Comparison of ENCODE assay signal across 1 cellular context in the genomic region with DNA sequence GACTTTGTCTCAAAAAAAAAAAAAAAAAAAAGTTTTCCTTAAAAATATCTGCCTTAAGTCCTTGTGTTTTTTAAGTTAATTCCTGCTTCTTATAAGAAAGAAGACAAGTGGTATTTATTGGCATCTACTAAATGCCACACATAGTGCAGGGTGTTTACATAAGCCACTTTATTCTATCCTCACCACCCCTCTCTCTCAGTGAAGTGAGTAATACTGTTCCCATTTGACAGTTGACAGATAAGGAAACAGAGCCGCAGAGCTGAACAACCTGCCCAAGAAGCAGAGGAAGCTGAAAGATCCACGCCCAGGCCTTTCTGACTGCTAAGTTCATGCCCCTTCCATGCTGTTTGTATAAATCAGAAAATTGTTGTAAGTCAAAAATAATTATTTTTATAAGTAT.
TF ChIP-seq lines count a peak whose summit lies in the region.

No MANE protein-coding gene starts in this region.

TF ChIP-seq in HepG2, 621 proteins besides CTCF, POLR2A, EP300 and RAD21:
- no peak for TF ChIP-seq ZSCAN22 (CRISPR knock-in tag; IDR thresholded peaks at IDR 0.05)
- no peak for TF ChIP-seq MATR3 (CRISPR knock-in tag; IDR thresholded peaks at IDR 0.05)
- no peak for TF ChIP-seq KLF6 (CRISPR knock-in tag; IDR thresholded peaks at IDR 0.05)
- no peak for TF ChIP-seq ZKSCAN8 (CRISPR knock-in tag; IDR thresholded peaks at IDR 0.05; ENCODE audit: borderline replicate concordance)
- no peak for TF ChIP-seq ZNF629 (CRISPR knock-in tag; conservative IDR thresholded peaks at IDR 0.05)
- TF ChIP-seq ZNF383 (CRISPR knock-in tag; IDR thresholded peaks at IDR 0.05; ENCODE audit: borderline replicate concordance), result no peak
- no peak for TF ChIP-seq ZNF160 (CRISPR knock-in tag; IDR thresholded peaks at IDR 0.05)
- no peak for TF ChIP-seq FOXA1 (IDR thresholded peaks at IDR 0.05)
- no peak for TF ChIP-seq FOXA1 (CRISPR knock-in tag; IDR thresholded peaks at IDR 0.05)
- no peak for TF ChIP-seq ZNF816 (CRISPR knock-in tag; IDR thresholded peaks at IDR 0.05; ENCODE audit: borderline replicate concordance)
- no peak for TF ChIP-seq SP1 (IDR thresholded peaks at IDR 0.05)
- TF ChIP-seq SP1 (CRISPR knock-in tag; IDR thresholded peaks at IDR 0.05), result no peak
- TF ChIP-seq, protein P1, sequence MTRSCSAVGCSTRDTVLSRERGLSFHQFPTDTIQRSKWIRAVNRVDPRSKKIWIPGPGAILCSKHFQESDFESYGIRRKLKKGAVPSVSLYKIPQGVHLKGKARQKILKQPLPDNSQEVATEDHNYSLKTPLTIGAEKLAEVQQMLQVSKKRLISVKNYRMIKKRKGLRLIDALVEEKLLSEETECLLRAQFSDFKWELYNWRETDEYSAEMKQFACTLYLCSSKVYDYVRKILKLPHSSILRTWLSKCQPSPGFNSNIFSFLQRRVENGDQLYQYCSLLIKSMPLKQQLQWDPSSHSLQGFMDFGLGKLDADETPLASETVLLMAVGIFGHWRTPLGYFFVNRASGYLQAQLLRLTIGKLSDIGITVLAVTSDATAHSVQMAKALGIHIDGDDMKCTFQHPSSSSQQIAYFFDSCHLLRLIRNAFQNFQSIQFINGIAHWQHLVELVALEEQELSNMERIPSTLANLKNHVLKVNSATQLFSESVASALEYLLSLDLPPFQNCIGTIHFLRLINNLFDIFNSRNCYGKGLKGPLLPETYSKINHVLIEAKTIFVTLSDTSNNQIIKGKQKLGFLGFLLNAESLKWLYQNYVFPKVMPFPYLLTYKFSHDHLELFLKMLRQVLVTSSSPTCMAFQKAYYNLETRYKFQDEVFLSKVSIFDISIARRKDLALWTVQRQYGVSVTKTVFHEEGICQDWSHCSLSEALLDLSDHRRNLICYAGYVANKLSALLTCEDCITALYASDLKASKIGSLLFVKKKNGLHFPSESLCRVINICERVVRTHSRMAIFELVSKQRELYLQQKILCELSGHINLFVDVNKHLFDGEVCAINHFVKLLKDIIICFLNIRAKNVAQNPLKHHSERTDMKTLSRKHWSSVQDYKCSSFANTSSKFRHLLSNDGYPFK (CRISPR knock-in tag; IDR thresholded peaks at IDR 0.05; ENCODE audit: borderline replicate concordance), result no peak
- no peak for TF ChIP-seq CC2D1A (CRISPR knock-in tag; IDR thresholded peaks at IDR 0.05)
- TF ChIP-seq ZNF546 (CRISPR knock-in tag; conservative IDR thresholded peaks at IDR 0.05), result no peak
- TF ChIP-seq, protein P2, sequence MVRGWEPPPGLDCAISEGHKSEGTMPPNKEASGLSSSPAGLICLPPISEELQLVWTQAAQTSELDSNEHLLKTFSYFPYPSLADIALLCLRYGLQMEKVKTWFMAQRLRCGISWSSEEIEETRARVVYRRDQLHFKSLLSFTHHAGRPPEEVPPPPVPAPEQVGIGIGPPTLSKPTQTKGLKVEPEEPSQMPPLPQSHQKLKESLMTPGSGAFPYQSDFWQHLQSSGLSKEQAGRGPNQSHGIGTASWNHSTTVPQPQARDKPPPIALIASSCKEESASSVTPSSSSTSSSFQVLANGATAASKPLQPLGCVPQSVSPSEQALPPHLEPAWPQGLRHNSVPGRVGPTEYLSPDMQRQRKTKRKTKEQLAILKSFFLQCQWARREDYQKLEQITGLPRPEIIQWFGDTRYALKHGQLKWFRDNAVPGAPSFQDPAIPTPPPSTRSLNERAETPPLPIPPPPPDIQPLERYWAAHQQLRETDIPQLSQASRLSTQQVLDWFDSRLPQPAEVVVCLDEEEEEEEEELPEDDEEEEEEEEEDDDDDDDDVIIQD (CRISPR knock-in tag; IDR thresholded peaks at IDR 0.05; ENCODE audit: low read depth), result no peak
- TF ChIP-seq ZNF337 (CRISPR knock-in tag; IDR thresholded peaks at IDR 0.05; ENCODE audit: borderline replicate concordance, low read depth), result no peak
- TF ChIP-seq, protein P3, sequence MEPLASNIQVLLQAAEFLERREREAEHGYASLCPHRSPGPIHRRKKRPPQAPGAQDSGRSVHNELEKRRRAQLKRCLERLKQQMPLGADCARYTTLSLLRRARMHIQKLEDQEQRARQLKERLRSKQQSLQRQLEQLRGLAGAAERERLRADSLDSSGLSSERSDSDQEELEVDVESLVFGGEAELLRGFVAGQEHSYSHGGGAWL (CRISPR knock-in tag; IDR thresholded peaks at IDR 0.05), result no peak
- no peak for TF ChIP-seq PTBP1 (IDR thresholded peaks at IDR 0.05; ENCODE audit: low read depth, low read length, poor library complexity, severe bottlenecking)
